ENCODE assay signal across 8 cellular contexts in genomic region chr14:59190372-59190771, GRCh38. TPM values are rescaled to one million over a fixed set of nuclear protein-coding genes. Genes with fewer than 3 reads are reported as not detected.
DNase-seq lines count a peak whose midpoint lies in the region; ATAC-seq and TF ChIP-seq lines count a peak whose summit lies in the region.

No MANE protein-coding gene starts in this region.

- H3K27me3 Mint-ChIP-seq in glutamatergic neuron (ENCODE audit: unreplicated experiment) = peaks cover 18% of the 10 kb centered on the region

- intact Hi-C loops in heart left ventricle (cut with DNase I) (loop anchor here in 9 of 10 donors (1.0 to 10.0 kb wide), 10 partner anchors 24 to 172 kb away; no protein-coding TSS in a partner anchor), Right ventricle myocardium inferior (cut with DNase I) (no loop called here), sigmoid colon (cut with DNase I) (loop anchor here (5.0 kb wide), 2 partner anchors 122 to 147 kb away; no protein-coding TSS in a partner anchor)

- H3K27ac ChIP-seq in heart left ventricle (peak overlapping the region; percentile 87 to 97 (median 94)), HUES6 (ENCODE audit: low read depth, low read length) (no peak overlapping the region), VCaP (peak overlapping the region; percentile 96), sigmoid colon (peak overlapping the region; percentile 95 to 99 (median 98))

- H3K4me3 Mint-ChIP-seq in glutamatergic neuron (ENCODE audit: unreplicated experiment) = peak overlapping the region; percentile 99

- H3K36me3 Mint-ChIP-seq in glutamatergic neuron (ENCODE audit: unreplicated experiment) = no peaks in the 10 kb centered on the region

- H3K4me1 Mint-ChIP-seq in glutamatergic neuron (ENCODE audit: low read depth, unreplicated experiment) = peaks cover 18% of the 10 kb centered on the region

- no peak for TF ChIP-seq EP300 in sigmoid colon (IDR thresholded peaks at IDR 0.05)

- H3K9me3 ChIP-seq in heart left ventricle = no peaks in the 10 kb centered on the region
- H3K9me3 ChIP-seq in HUES6 (ENCODE audit: control insufficient read depth, insufficient read depth, low read depth, low read length) = no peaks in the 10 kb centered on the region
- no peaks in the 10 kb centered on the region for H3K9me3 ChIP-seq in sigmoid colon

- H3K4me1 ChIP-seq in heart left ventricle (peaks cover 0 to 61% (median 46%) of the 10 kb centered on the region in 12 donors), HUES6 (ENCODE audit: control insufficient read depth, insufficient read depth, low read length) (no peaks in the 10 kb centered on the region), sigmoid colon (peaks cover 0 to 50% (median 48%) of the 10 kb centered on the region in 4 donors)

- H3K9ac ChIP-seq in HUES6 (ENCODE audit: low read length) = no peak overlapping the region

- ATAC-seq in heart left ventricle = no peak
- ATAC-seq in Right ventricle myocardium inferior = no peak

- H3K27me3 ChIP-seq in heart left ventricle (peaks cover 0 to 3% (median 0%) of the 10 kb centered on the region in 9 donors), HUES6 (ENCODE audit: control insufficient read depth, insufficient read depth, low read length) (peaks cover 29% of the 10 kb centered on the region), sigmoid colon (no peaks in the 10 kb centered on the region)

- TF ChIP-seq CTCF in heart left ventricle (IDR thresholded peaks at IDR 0.05) (peak in 3 of 12 donors; percentile 7 to 33 (median 26)), VCaP (conservative IDR thresholded peaks at IDR 0.05) (peak; percentile 34), glutamatergic neuron (IDR thresholded peaks at IDR 0.05; ENCODE audit: partially characterized antibody, unreplicated experiment) (no peak), sigmoid colon (IDR thresholded peaks at IDR 0.05) (no peak)

- H3K4me3 ChIP-seq in heart left ventricle = peak overlapping the region; percentile 70 to 95 (median 86)
- H3K4me3 ChIP-seq in HUES6 (ENCODE audit: low read depth, low read length) = peak overlapping the region; percentile 96
- H3K4me3 ChIP-seq in sigmoid colon = peak overlapping the region; percentile 69 to 95 (median 85)

- TF ChIP-seq POLR2A in heart left ventricle (IDR thresholded peaks at IDR 0.05) (no peak), sigmoid colon (IDR thresholded peaks at IDR 0.05) (no peak)

- WGBS in heart left ventricle, 4 donors = 13 to 23% (median 22%) methylated on average over 6 of the region's 6 CpGs
- 24 to 35% methylated on average over 6 of the region's 6 CpGs for WGBS in sigmoid colon, 2 donors

- H3K27ac Mint-ChIP-seq in glutamatergic neuron (ENCODE audit: unreplicated experiment) = peak overlapping the region; percentile 99

- no peaks in the 10 kb centered on the region for H3K36me3 ChIP-seq in heart left ventricle
- H3K36me3 ChIP-seq in HUES6 (ENCODE audit: control insufficient read depth, insufficient read depth, low read length) = no peaks in the 10 kb centered on the region
- no peaks in the 10 kb centered on the region for H3K36me3 ChIP-seq in sigmoid colon

- peak in 3 of 5 donors; percentile 25 to 43 (median 33) for DNase-seq in heart left ventricle
- no peak for DNase-seq in Right ventricle myocardium inferior (ENCODE audit: missing footprints)
- peak; percentile 43 for DNase-seq in glutamatergic neuron
- DNase-seq in sigmoid colon = no peak
- no peak for DNase-seq in NCI-H226
- no peak for DNase-seq in activated CD8-positive, alpha-beta memory T cell treated with anti-CD3 and anti-CD28 coated beads, Interleukin-2, amount 50 U/mL, for 4 hours

- H3K9me3 Mint-ChIP-seq in glutamatergic neuron (ENCODE audit: unreplicated experiment) = peaks cover 19% of the 10 kb centered on the region

RNA-seq across cellular contexts. Expression of gene DAAM1, which starts 1.9 kb away (rescaled TPM):
- total RNA-seq in heart left ventricle (10 to 100 TPM; 35.1 to 92.6 (median 68.4) TPM), Right ventricle myocardium inferior (120 TPM), glutamatergic neuron (ENCODE audit: unreplicated experiment) (146 TPM), sigmoid colon (10 to 100 TPM; 47.5 to 77.8 (median 66.6) TPM)
- polyA plus RNA-seq in heart left ventricle (10 to 100 TPM; 18.2 to 58.3 TPM), sigmoid colon (10 to 100 TPM; 11.4 to 19.2 (median 16.0) TPM)

Comparison
In these comparisons a context has a peak if more than half of its experiments do, and no peak if none do; other contexts are left out.
1. DNase-seq: peak in heart left ventricle (3 of 5) and glutamatergic neuron (single experiment); none in Right ventricle myocardium inferior (single experiment), sigmoid colon (single experiment), NCI-H226 (single experiment) and activated CD8-positive, alpha-beta memory T cell treated with anti-CD3 and anti-CD28 coated beads, Interleukin-2, amount 50 U/mL, for 4 hours (single experiment).
2. Peak in every context shown above with its lines, with median percentiles within 50 percentile points of each other: H3K4me3 ChIP-seq.